ENCODE assay signal across 8 cellular contexts in genomic region chr1:153922076-153922837, GRCh38. TPM values are rescaled to one million over a fixed set of nuclear protein-coding genes. Genes with fewer than 3 reads are reported as not detected.
DNase-seq lines count a peak whose midpoint lies in the region; ATAC-seq and TF ChIP-seq lines count a peak whose summit lies in the region.

No MANE protein-coding gene starts in this region.

- H3K27me3 ChIP-seq in cardiac muscle cell (no peaks in the 10 kb centered on the region), prostate gland (replicated peaks; ENCODE audit: insufficient read depth) (no peaks in the 10 kb centered on the region)

- H3K4me1 ChIP-seq in cardiac muscle cell (ENCODE audit: low read depth) = peaks cover 30% of the 10 kb centered on the region
- H3K4me1 ChIP-seq in prostate gland (replicated peaks) = peaks cover 16% of the 10 kb centered on the region

- H3K27me3 Mint-ChIP-seq in CD14-positive monocyte (ENCODE audit: low read depth in 3 of 3) = peaks cover 0 to 3% (median 0%) of the 10 kb centered on the region in 3 donors
- H3K27me3 Mint-ChIP-seq in activated T-helper 1 cell treated with anti-CD3 and anti-CD28 coated beads, Interleukin-12 subunit alpha, Interleukin-12 subunit beta, Interleukin-2, Interleukin-4 antibody, amounts not matched to agents 30 ng/mL and 10 ng/mL and 1 ng/mL, durations not matched to agents 14 hours and 24 hours and 36 hours (ENCODE audit: insufficient read depth) = peaks cover 2% of the 10 kb centered on the region

- H3K4me3 ChIP-seq in cardiac muscle cell (peak overlapping the region; percentile 66), prostate gland (peak overlapping the region; percentile 71 to 91)

- peak overlapping the region; percentile 72 to 97 (median 91) for H3K27ac Mint-ChIP-seq in CD14-positive monocyte
- H3K27ac Mint-ChIP-seq in activated T-helper 1 cell treated with anti-CD3 and anti-CD28 coated beads, Interleukin-12 subunit alpha, Interleukin-12 subunit beta, Interleukin-2, Interleukin-4 antibody, amounts not matched to agents 30 ng/mL and 10 ng/mL and 1 ng/mL, durations not matched to agents 14 hours and 24 hours and 36 hours = peak overlapping the region; percentile 92

- peaks cover 14 to 26% of the 10 kb centered on the region in 2 donors for H3K36me3 Mint-ChIP-seq in CD14-positive monocyte
- H3K36me3 Mint-ChIP-seq in activated T-helper 1 cell treated with anti-CD3 and anti-CD28 coated beads, Interleukin-12 subunit alpha, Interleukin-12 subunit beta, Interleukin-2, Interleukin-4 antibody, amounts not matched to agents 30 ng/mL and 10 ng/mL and 1 ng/mL, durations not matched to agents 14 hours and 24 hours and 36 hours (ENCODE audit: low read depth) = peaks cover 12% of the 10 kb centered on the region

- no peaks in the 10 kb centered on the region for H3K9me3 Mint-ChIP-seq in CD14-positive monocyte
- no peaks in the 10 kb centered on the region for H3K9me3 Mint-ChIP-seq in activated T-helper 1 cell treated with anti-CD3 and anti-CD28 coated beads, Interleukin-12 subunit alpha, Interleukin-12 subunit beta, Interleukin-2, Interleukin-4 antibody, amounts not matched to agents 30 ng/mL and 10 ng/mL and 1 ng/mL, durations not matched to agents 14 hours and 24 hours and 36 hours

- TF ChIP-seq CTCF in CD14-positive monocyte (IDR thresholded peaks at IDR 0.05) = no peak
- no peak for TF ChIP-seq CTCF in cardiac muscle cell (IDR thresholded peaks at IDR 0.05; ENCODE audit: low read depth, low read length)
- TF ChIP-seq CTCF in prostate gland (IDR thresholded peaks at IDR 0.05) = peak in 1 of 4 experiments; percentile 9

- 1% methylated on average over 38 of the region's 68 CpGs for WGBS in prostate gland

- H3K36me3 ChIP-seq in cardiac muscle cell (no peaks in the 10 kb centered on the region), prostate gland (no peaks in the 10 kb centered on the region)

- DNase-seq in CD14-positive monocyte (ENCODE audit: low spot score) (no peak), NCI-H526 (lab: John Stamatoyannopoulos, UW) (peak; percentile 88 to 98), cardiac muscle cell (ENCODE audit: low read depth in 1 of 2, low spot score in 1 of 2) (no peak), prostate gland (ENCODE audit: low spot score) (peak; percentile 22), foreskin melanocyte (no peak)
- peak; percentile 12 for DNase-seq in activated T-helper 1 cell treated with anti-CD3 and anti-CD28 coated beads, Interleukin-12 subunit alpha, Interleukin-12 subunit beta, Interleukin-2, Interleukin-4 antibody, amounts not matched to agents 30 ng/mL and 10 ng/mL and 1 ng/mL, durations not matched to agents 14 hours and 24 hours and 36 hours (ENCODE audit: low spot score)

- ATAC-seq in GM18520 (IDR thresholded peaks at IDR 0.05; ENCODE audit: unreplicated experiment) (peak; percentile 5), HG03039 (IDR thresholded peaks at IDR 0.05; ENCODE audit: unreplicated experiment) (peak; percentile 13)

- H3K9me3 ChIP-seq in cardiac muscle cell (ENCODE audit: low read depth) (no peaks in the 10 kb centered on the region), prostate gland (no peaks in the 10 kb centered on the region)

- TF ChIP-seq POLR2A in prostate gland (IDR thresholded peaks at IDR 0.05) = no peak

- peaks cover 40% of the 10 kb centered on the region for H3K4me1 Mint-ChIP-seq in CD14-positive monocyte
- H3K4me1 Mint-ChIP-seq in activated T-helper 1 cell treated with anti-CD3 and anti-CD28 coated beads, Interleukin-12 subunit alpha, Interleukin-12 subunit beta, Interleukin-2, Interleukin-4 antibody, amounts not matched to agents 30 ng/mL and 10 ng/mL and 1 ng/mL, durations not matched to agents 14 hours and 24 hours and 36 hours (ENCODE audit: low read depth) = peaks cover 58% of the 10 kb centered on the region

- intact Hi-C loops in CD14-positive monocyte (cut with micrococcal nuclease) (loop anchor here (2.0 to 5.0 kb wide), 4 partner anchors 23 to 115 kb away; partner anchors contain the start of genes CRTC2 (in 1 of the 2) and RAB13 (in 1 of the 2)), prostate gland (cut with DNase I) (loop anchor here (2.0 kb wide), 1 partner anchor 131 kb away; no protein-coding TSS in a partner anchor)
- intact Hi-C loops in activated T-helper 1 cell treated with anti-CD3 and anti-CD28 coated beads, Interleukin-12 subunit alpha, Interleukin-12 subunit beta, Interleukin-2, Interleukin-4 antibody, amounts not matched to agents 30 ng/mL and 10 ng/mL and 1 ng/mL, durations not matched to agents 14 hours and 24 hours and 36 hours (cut with micrococcal nuclease) = loop anchor here (2.0 kb wide), 7 partner anchors 33 to 351 kb away; partner anchors contain the start of genes HAX1, JTB and UBAP2L

- H3K4me3 Mint-ChIP-seq in CD14-positive monocyte = peak overlapping the region; percentile 92 to 95
- peak overlapping the region; percentile 97 for H3K4me3 Mint-ChIP-seq in activated T-helper 1 cell treated with anti-CD3 and anti-CD28 coated beads, Interleukin-12 subunit alpha, Interleukin-12 subunit beta, Interleukin-2, Interleukin-4 antibody, amounts not matched to agents 30 ng/mL and 10 ng/mL and 1 ng/mL, durations not matched to agents 14 hours and 24 hours and 36 hours

- peak overlapping the region; percentile 92 for H3K27ac ChIP-seq in cardiac muscle cell
- H3K27ac ChIP-seq in prostate gland = peak overlapping the region; percentile 88 to 95

RNA-seq across cellular contexts. Expression of gene GATAD2B, which starts 0.5 kb away (rescaled TPM):
- polyA plus RNA-seq in CD14-positive monocyte (1 to 10 TPM; 1.1 to 2.0 TPM), cardiac muscle cell (8.1 and 11.8 TPM in 2 replicates)
- total RNA-seq in activated T-helper 1 cell treated with anti-CD3 and anti-CD28 coated beads, Interleukin-12 subunit alpha, Interleukin-12 subunit beta, Interleukin-2, Interleukin-4 antibody, amounts not matched to agents 30 ng/mL and 10 ng/mL and 1 ng/mL, durations not matched to agents 14 hours and 24 hours and 36 hours = 69.1 and 70.4 TPM in 2 replicates
- total RNA-seq in cardiac muscle cell (10.8 and 19.6 TPM in 2 replicates), prostate gland (10 to 100 TPM; 24.5 to 29.7 TPM)

RNA-seq across cellular contexts. Expression of gene DENND4B, which starts 24.3 kb away (rescaled TPM):
- polyA plus RNA-seq in CD14-positive monocyte (10 to 100 TPM in 1 of 2 donors, 1 to 10 TPM in 1; 7.8 to 10.9 TPM), cardiac muscle cell (48.1 and 61.2 TPM in 2 replicates)
- 128 and 133 TPM in 2 replicates for total RNA-seq in activated T-helper 1 cell treated with anti-CD3 and anti-CD28 coated beads, Interleukin-12 subunit alpha, Interleukin-12 subunit beta, Interleukin-2, Interleukin-4 antibody, amounts not matched to agents 30 ng/mL and 10 ng/mL and 1 ng/mL, durations not matched to agents 14 hours and 24 hours and 36 hours
- total RNA-seq in cardiac muscle cell (31.3 and 42.3 TPM in 2 replicates), prostate gland (10 to 100 TPM; 18.1 to 28.3 TPM)

RNA-seq across cellular contexts. Expression of gene CRTC2, which starts 36.2 kb away (rescaled TPM):
- polyA plus RNA-seq in CD14-positive monocyte (10 to 100 TPM; 13.7 to 21.2 TPM), cardiac muscle cell (24.8 and 34.4 TPM in 2 replicates)
- total RNA-seq in activated T-helper 1 cell treated with anti-CD3 and anti-CD28 coated beads, Interleukin-12 subunit alpha, Interleukin-12 subunit beta, Interleukin-2, Interleukin-4 antibody, amounts not matched to agents 30 ng/mL and 10 ng/mL and 1 ng/mL, durations not matched to agents 14 hours and 24 hours and 36 hours = 62.8 and 76.4 TPM in 2 replicates
- total RNA-seq in cardiac muscle cell (11.9 and 17.9 TPM in 2 replicates), prostate gland (10 to 100 TPM; 18.5 to 30.2 TPM)

RNA-seq across cellular contexts. Expression of gene SLC39A1, which starts 41.1 kb away (rescaled TPM):
- polyA plus RNA-seq in CD14-positive monocyte (10 to 100 TPM; 82.1 to 83.1 TPM), cardiac muscle cell (71.2 and 72.6 TPM in 2 replicates)
- 75.4 and 76.1 TPM in 2 replicates for total RNA-seq in activated T-helper 1 cell treated with anti-CD3 and anti-CD28 coated beads, Interleukin-12 subunit alpha, Interleukin-12 subunit beta, Interleukin-2, Interleukin-4 antibody, amounts not matched to agents 30 ng/mL and 10 ng/mL and 1 ng/mL, durations not matched to agents 14 hours and 24 hours and 36 hours
- total RNA-seq in cardiac muscle cell (75.8 and 83.4 TPM in 2 replicates), prostate gland (100 to 1,000 TPM in 1 of 2 donors, 10 to 100 TPM in 1; 88.6 to 122 TPM)

RNA-seq across cellular contexts. Expression of gene CREB3L4, which starts 45.4 kb away (rescaled TPM):
- polyA plus RNA-seq in CD14-positive monocyte (1 to 10 TPM; 5.0 to 6.8 TPM), cardiac muscle cell (25.3 and 31.5 TPM in 2 replicates)
- 8.1 and 9.8 TPM in 2 replicates for total RNA-seq in activated T-helper 1 cell treated with anti-CD3 and anti-CD28 coated beads, Interleukin-12 subunit alpha, Interleukin-12 subunit beta, Interleukin-2, Interleukin-4 antibody, amounts not matched to agents 30 ng/mL and 10 ng/mL and 1 ng/mL, durations not matched to agents 14 hours and 24 hours and 36 hours
- total RNA-seq in cardiac muscle cell (34.0 and 49.5 TPM in 2 replicates), prostate gland (100 to 1,000 TPM; 109 to 386 TPM)

Comparison
In these comparisons a context has a peak if more than half of its experiments do, and no peak if none do; other contexts are left out.
1. DNase-seq: peak in NCI-H526 (2 of 2), activated T-helper 1 cell treated with anti-CD3 and anti-CD28 coated beads, Interleukin-12 subunit alpha, Interleukin-12 subunit beta, Interleukin-2, Interleukin-4 antibody, amounts not matched to agents 30 ng/mL and 10 ng/mL and 1 ng/mL, durations not matched to agents 14 hours and 24 hours and 36 hours (single experiment) and prostate gland (single experiment); none in CD14-positive monocyte (single experiment), cardiac muscle cell (0 of 2) and foreskin melanocyte (single experiment).